21 cellular contexts compared by ENCODE assay signal in genomic region chr10:60331886-60332285, GRCh38. TPM values are rescaled to one million over a fixed set of nuclear protein-coding genes. Genes with fewer than 3 reads are reported as not detected.
DNase-seq lines count a peak whose midpoint lies in the region; ATAC-seq, FAIRE-seq and TF ChIP-seq lines count a peak whose summit lies in the region.
"Had no signal": no experiment of that assay in that cellular context is flagged by ENCODE, and none has a peak within 500 bp of the region (broad histone marks: within the 10 kb centered on the region; RNA-seq: fewer than 3 reads in every experiment).

No MANE protein-coding gene starts in this region.

- no peak overlapping the region for H3K14ac ChIP-seq in IMR-90 (replicated peaks; ENCODE audit: low read depth, low read length)

- 92% methylated on average over 3 of the region's 3 CpGs for WGBS in A549 (ENCODE audit: missing lambda C conversion rate)
- WGBS in IMR-90 (ENCODE audit: extremely low coverage in 2 of 2, insufficient read length in 1 of 2), 2 experiments: no CpG with 5 or more reads among the region's 3 CpGs

- no peak overlapping the region for H4K91ac ChIP-seq in IMR-90 (ENCODE audit: insufficient read depth, low read depth, low read length)

- no peak overlapping the region for H3K4me3 ChIP-seq in A549
- no peak overlapping the region for H3K4me3 ChIP-seq in IMR-90 (ENCODE audit: insufficient read depth, low read depth, low read length)
- H3K4me3 ChIP-seq: GM23248 had no signal

- POLR2A ChIA-PET in A549 (lab: Yijun Ruan, JAX): interaction anchor here (0.7 kb wide), 1 partner anchor 106 kb away, joined by 3 read pairs; no protein-coding TSS in a partner anchor
- POLR2A ChIA-PET in IMR-90 (lab: Charles Lee; ENCODE audit: unreplicated experiment): no interaction called here

- no peaks in the 10 kb centered on the region for H3K27me3 Mint-ChIP-seq in brain
- no peaks in the 10 kb centered on the region for H3K27me3 Mint-ChIP-seq in activated T-cell treated with anti-CD3 and anti-CD28 coated beads, Interleukin-2, amount 50 U/mL, for 24 hours
- H3K27me3 Mint-ChIP-seq: CD4-positive, alpha-beta memory T cell had no signal

- H2BK120ac ChIP-seq in IMR-90 (ENCODE audit: low read depth, low read length): no peak overlapping the region

- ATAC-seq in A549: no peak
- ATAC-seq in IMR-90 (ENCODE audit: low read depth): no peak
- ATAC-seq in GM18907 (IDR thresholded peaks at IDR 0.05; ENCODE audit: unreplicated experiment): no peak
- ATAC-seq: HCT116 had no signal

- peaks cover 35% of the 10 kb centered on the region for H3K4me1 Mint-ChIP-seq in brain
- peaks cover 4% of the 10 kb centered on the region for H3K4me1 Mint-ChIP-seq in activated T-cell treated with anti-CD3 and anti-CD28 coated beads, Interleukin-2, amount 50 U/mL, for 24 hours (ENCODE audit: low read depth)

- TF ChIP-seq CTCF in A549 (IDR thresholded peaks at IDR 0.05) (no peak), IMR-90 (conservative IDR thresholded peaks at IDR 0.05; ENCODE audit: low read depth, low read length) (no peak), brain (conservative IDR thresholded peaks at IDR 0.05) (no peak)

- no peak overlapping the region for H2AK5ac ChIP-seq in IMR-90 (ENCODE audit: low read depth, low read length)

- no peak overlapping the region for H3K4me2 ChIP-seq in A549
- no peak overlapping the region for H3K4me2 ChIP-seq in IMR-90 (ENCODE audit: low read depth, low read length)

- H2AK9ac ChIP-seq in IMR-90 (replicated peaks; ENCODE audit: low read depth, low read length, poor library complexity): no peak overlapping the region

- H3K4me3 Mint-ChIP-seq in brain: peak overlapping the region in 3 of 5 experiments; percentile 1 to 19 (median 13)
- no peak overlapping the region for H3K4me3 Mint-ChIP-seq in activated T-cell treated with anti-CD3 and anti-CD28 coated beads, Interleukin-2, amount 50 U/mL, for 24 hours
- H3K4me3 Mint-ChIP-seq: CD4-positive, alpha-beta memory T cell; H9 had no signal

- H3K36me3 Mint-ChIP-seq in brain: peaks cover 16% of the 10 kb centered on the region
- H3K36me3 Mint-ChIP-seq in activated T-cell treated with anti-CD3 and anti-CD28 coated beads, Interleukin-2, amount 50 U/mL, for 24 hours (ENCODE audit: low read depth): peaks cover 6% of the 10 kb centered on the region

- no peak overlapping the region for H4K8ac ChIP-seq in IMR-90 (ENCODE audit: low read depth in 2 of 2, low read length in 2 of 2)

- H3K36me3 ChIP-seq in IMR-90 (ENCODE audit: control insufficient read depth, insufficient read depth, low read length): no peaks in the 10 kb centered on the region

- no peaks in the 10 kb centered on the region for H3K9me1 ChIP-seq in IMR-90 (ENCODE audit: insufficient read depth, low read length)

- H3K4me1 ChIP-seq in A549: no peaks in the 10 kb centered on the region
- peaks cover 3% of the 10 kb centered on the region; the same call in 1 of the 2 replicates for H3K4me1 ChIP-seq in IMR-90 (ENCODE audit: control insufficient read depth, insufficient read depth, low read length)

- H3K23ac ChIP-seq in IMR-90 (ENCODE audit: low read depth, low read length): no peak overlapping the region

- TF ChIP-seq EP300 in A549 (IDR thresholded peaks at IDR 0.05): no peak

- TF ChIP-seq RAD21 in A549 (conservative IDR thresholded peaks at IDR 0.05 in 1 of 2, IDR thresholded peaks at IDR 0.05 in 1 of 2) (no peak), IMR-90 (IDR thresholded peaks at IDR 0.05; ENCODE audit: low read length) (no peak)

- H2AFZ ChIP-seq in IMR-90 (replicated peaks; ENCODE audit: low read length, poor library complexity): no peak overlapping the region
- H2AFZ ChIP-seq: GM23248 had no signal

- no peak overlapping the region for H3K9ac ChIP-seq in IMR-90 (ENCODE audit: low read depth, low read length)
- H3K9ac ChIP-seq: GM23248 had no signal

- in situ Hi-C loops in IMR-90 (cut with MboI; ENCODE audit: low sequenced_read_pairs): no loop called here

- TF ChIP-seq POLR2A in A549 (IDR thresholded peaks at IDR 0.05; ENCODE audit: low read length) (no peak), IMR-90 (IDR thresholded peaks at IDR 0.05; ENCODE audit: low read depth, low read length) (no peak)

- dilution Hi-C loops in IMR-90 (cut with HindIII; ENCODE audit: low sequenced_read_pairs, unreplicated experiment): no loop called here

- H3K9me3 ChIP-seq in A549: no peaks in the 10 kb centered on the region; the same call in 2 of the 3 replicates
- no peaks in the 10 kb centered on the region for H3K9me3 ChIP-seq in IMR-90 (ENCODE audit: control insufficient read depth, insufficient read depth, low read length)

- intact Hi-C loops in IMR-90 (cut with micrococcal nuclease): no loop called here

- H3K27ac Mint-ChIP-seq in brain: peak overlapping the region in 3 of 5 experiments; percentile 62 to 81 (median 80)
- no peak overlapping the region for H3K27ac Mint-ChIP-seq in activated T-cell treated with anti-CD3 and anti-CD28 coated beads, Interleukin-2, amount 50 U/mL, for 24 hours
- H3K27ac Mint-ChIP-seq: CD4-positive, alpha-beta memory T cell; H9 had no signal

- H4K5ac ChIP-seq in IMR-90 (ENCODE audit: low read depth, low read length): no peak overlapping the region

- CTCF ChIA-PET in A549 (lab: Yijun Ruan, JAX) (no interaction called here), IMR-90 (lab: Yijun Ruan, JAX) (interaction anchor here (1.3 kb wide), 1 partner anchor 9 kb away, joined by 4 read pairs; no protein-coding TSS in a partner anchor)

- peaks cover 13 to 20% (median 16%) of the 10 kb centered on the region in 5 experiments for H3K9me3 Mint-ChIP-seq in brain
- peaks cover 4% of the 10 kb centered on the region for H3K9me3 Mint-ChIP-seq in activated T-cell treated with anti-CD3 and anti-CD28 coated beads, Interleukin-2, amount 50 U/mL, for 24 hours

- H2BK20ac ChIP-seq in IMR-90 (ENCODE audit: low read depth, low read length): no peak overlapping the region

- H3K27ac ChIP-seq in A549 (no peak overlapping the region), IMR-90 (ENCODE audit: insufficient read depth, low read length) (no peak overlapping the region)
- H3K27ac ChIP-seq: GM23248 had no signal

- no peak overlapping the region for H3K56ac ChIP-seq in IMR-90 (ENCODE audit: extremely low read depth, insufficient read depth, low read length)

- no peaks in the 10 kb centered on the region for H4K20me1 ChIP-seq in IMR-90 (ENCODE audit: insufficient read depth, low read length)

- no peak overlapping the region for H2BK5ac ChIP-seq in IMR-90 (ENCODE audit: low read depth, low read length, poor library complexity, severe bottlenecking)

- no peaks in the 10 kb centered on the region for H3K79me1 ChIP-seq in IMR-90 (ENCODE audit: low read depth in 1 of 2, low read length in 2 of 2)

- no peak overlapping the region for H3K4ac ChIP-seq in IMR-90 (ENCODE audit: low read depth, low read length)

- no TSS peak for BruUV-seq in IMR-90 (replicated peaks; lab: Mats Ljungman, UMichigan)

- no peak overlapping the region for H2BK15ac ChIP-seq in IMR-90 (ENCODE audit: low read depth, low read length)

- H3K18ac ChIP-seq in IMR-90 (ENCODE audit: low read depth, low read length): no peak overlapping the region

- H3K27me3 ChIP-seq in IMR-90 (ENCODE audit: control insufficient read depth, insufficient read depth, low read length): no peaks in the 10 kb centered on the region

- DNase-seq in A549 (ENCODE audit: low read depth in 1 of 2, low spot score in 1 of 2) (no peak), IMR-90 (no peak), frontal cortex (ENCODE audit: low spot score in 2 of 2) (no peak), NCI-H82 (lab: John Stamatoyannopoulos, UW) (no peak), NCI-H345 treated with DMSO at 0.1 percent for 48 hours (lab: John Stamatoyannopoulos, UW; ENCODE audit: unreplicated experiment) (no peak)
- no peak for DNase-seq in activated T-cell treated with anti-CD3 and anti-CD28 coated beads, Interleukin-2, amount 50 U/mL, for 24 hours
- DNase-seq: 8988T; C1 segment of cervical spinal cord; Calu3; CD4-positive, alpha-beta memory T cell; COR-L47; DMS53; DMS79 treated with DMSO at 0.1 percent for 48 hours; GM23248; H9 had no signal

- FAIRE-seq in A549 (lab: Jason Lieb, UNC) (no peak), frontal cortex (lab: Jason Lieb, UNC) (peak; percentile 15)
- FAIRE-seq: G401.6, GM12892, GM19239 had no signal

TF ChIP-seq in A549, 52 proteins besides CTCF, POLR2A, EP300 and RAD21:
- TF ChIP-seq NPAS2 (CRISPR knock-in tag; IDR thresholded peaks at IDR 0.05; ENCODE audit: borderline replicate concordance): no peak
- TF ChIP-seq MAFK (IDR thresholded peaks at IDR 0.05; ENCODE audit: partially characterized antibody): peak; percentile 88

TF ChIP-seq in IMR-90, 13 proteins besides CTCF, POLR2A, EP300 and RAD21:
- no peak for TF ChIP-seq CEBPB (IDR thresholded peaks at IDR 0.05; ENCODE audit: low read depth, low read length)
- TF ChIP-seq RFX5 (IDR thresholded peaks at IDR 0.05; ENCODE audit: low read depth, low read length): no peak
- TF ChIP-seq BHLHE40 (IDR thresholded peaks at IDR 0.05; ENCODE audit: low read depth, low read length): no peak
- TF ChIP-seq SMC3 (IDR thresholded peaks at IDR 0.05; ENCODE audit: low read depth, low read length): no peak
- TF ChIP-seq CHD1 (IDR thresholded peaks at IDR 0.05; ENCODE audit: low read depth, low read length): no peak
- no peak for TF ChIP-seq RCOR1 (IDR thresholded peaks at IDR 0.05; ENCODE audit: insufficient replicate concordance, low read length)
- TF ChIP-seq MAFK (IDR thresholded peaks at IDR 0.05; ENCODE audit: low read depth, low read length): peak; percentile 95
- no peak for TF ChIP-seq MAZ (IDR thresholded peaks at IDR 0.05; ENCODE audit: borderline replicate concordance, low read depth, low read length)

RNA-seq across cellular contexts. Expression of gene ANK3, which starts 57.8 kb away (rescaled TPM):
- 5.4 and 5.9 TPM in 2 replicates for polyA plus RNA-seq in A549 (2011; rRNA removed)
- 0.24 and 0.31 TPM in 2 replicates for polyA plus RNA-seq in A549 (2012; cell fraction: cytosol; rRNA removed)
- 0.28 and 0.70 TPM in 2 replicates for polyA plus RNA-seq in A549 (2012; cell fraction: nucleus; rRNA removed)
- 0.56 to 0.66 TPM (median 0.58 TPM) in 3 replicates for polyA plus RNA-seq in A549 (2017; fragmentation: RNase III; extraction: RNeasy Plus Mini Kit Qiagen cat#74134 plus additional on column Dnase treatment)
- 12.8 and 13.5 TPM in 2 replicates for polyA minus RNA-seq in A549 (2011; rRNA and poly(A)+ RNA removed)
- 1.7 and 1.8 TPM in 2 replicates for total RNA-seq in IMR-90 (2012; rRNA removed)
- 0.55 and 0.63 TPM in 2 replicates for polyA plus RNA-seq in IMR-90 (2012; rRNA removed)
- polyA plus RNA-seq in IMR-90 (2012; cell fraction: cytosol; rRNA removed): 0.11 and 0.47 TPM in 2 replicates
- polyA plus RNA-seq in IMR-90 (2012; cell fraction: nucleus; rRNA removed; ENCODE audit: low replicate concordance): 0.18 and 1.1 TPM in 2 replicates
- polyA plus RNA-seq in brain (ENCODE audit: insufficient read depth, low read depth, low replicate concordance): 22.3 TPM
- total RNA-seq in frontal cortex: 205 TPM
